Comparison of ENCODE assay signal across 14 cellular contexts in genomic region chr2:207771421-207771820, GRCh38. TPM values are rescaled to one million over a fixed set of nuclear protein-coding genes. Genes with fewer than 3 reads are reported as not detected.
DNase-seq lines count a peak whose midpoint lies in the region; ATAC-seq and TF ChIP-seq lines count a peak whose summit lies in the region.
"Had no signal": no experiment of that assay in that cellular context is flagged by ENCODE, and none has a peak within 500 bp of the region (broad histone marks: within the 10 kb centered on the region; RNA-seq: fewer than 3 reads in every experiment).

No MANE protein-coding gene starts in this region.

- 80 to 91% (median 88%) methylated on average over 14 of the region's 14 CpGs for WGBS in stomach, 5 donors
- WGBS in mesenchymal stem cell = 89% methylated on average over 12 of the region's 14 CpGs

- no peak overlapping the region for H3K27ac Mint-ChIP-seq in T-helper 17 cell
- no peak overlapping the region for H3K27ac Mint-ChIP-seq in immature natural killer cell
- no peak overlapping the region for H3K27ac Mint-ChIP-seq in activated CD4-positive, alpha-beta T cell treated with anti-CD3 and anti-CD28 coated beads, Interleukin-2, amount 10 ng/mL, durations not matched to agents 24 days and 14 days
- H3K27ac Mint-ChIP-seq in stimulated activated naive B cell treated with anti-CD40 and anti-IgM and Interleukin-4, amounts not matched to agents 10 μg/mL and 1 μg/mL and 100 μg/mL, for 72 hours = no peak overlapping the region
- H3K27ac Mint-ChIP-seq: activated CD4-positive, alpha-beta memory T cell treated with anti-CD3 and anti-CD28 coated beads for 36 hours had no signal

- H3K27me3 Mint-ChIP-seq in T-helper 17 cell (peaks cover 9% of the 10 kb centered on the region), immature natural killer cell (ENCODE audit: low read depth in 3 of 3) (peaks cover 10 to 15% (median 13%) of the 10 kb centered on the region in 3 donors)
- H3K27me3 Mint-ChIP-seq in activated CD4-positive, alpha-beta T cell treated with anti-CD3 and anti-CD28 coated beads, Interleukin-2, amount 10 ng/mL, durations not matched to agents 24 days and 14 days = peaks cover 49% of the 10 kb centered on the region
- H3K27me3 Mint-ChIP-seq in stimulated activated naive B cell treated with anti-CD40 and anti-IgM and Interleukin-4, amounts not matched to agents 10 μg/mL and 1 μg/mL and 100 μg/mL, for 72 hours = peaks cover 8 to 20% of the 10 kb centered on the region in 2 donors

- no peak overlapping the region for H3K18ac ChIP-seq in mesenchymal stem cell (ENCODE audit: low read depth in 1 of 2, low read length in 2 of 2)

- H3K36me3 ChIP-seq in H7 (replicated peaks; ENCODE audit: control insufficient read depth, insufficient read depth, low read length) = peaks cover 17% of the 10 kb centered on the region
- peaks cover 8 to 18% (median 11%) of the 10 kb centered on the region in 4 donors for H3K36me3 ChIP-seq in stomach
- H3K36me3 ChIP-seq in mesenchymal stem cell (ENCODE audit: control insufficient read depth in 1 of 2, insufficient read depth in 2 of 2, low read depth in 1 of 2, low read length in 2 of 2) = peaks cover 0 to 12% of the 10 kb centered on the region in 2 experiments

- no peak overlapping the region for H3K14ac ChIP-seq in mesenchymal stem cell (ENCODE audit: low read length in 2 of 2)

- no peak overlapping the region for H3K4me2 ChIP-seq in mesenchymal stem cell (ENCODE audit: low read length, poor library complexity, severe bottlenecking)
- H3K4me2 ChIP-seq: BLaER1 had no signal

- no peak for ATAC-seq in T-helper 17 cell
- ATAC-seq in stimulated activated naive B cell treated with anti-CD40 and anti-IgM and Interleukin-4, amounts not matched to agents 10 μg/mL and 1 μg/mL and 100 μg/mL, for 72 hours (replicated peaks) = no peak

- peaks cover 9% of the 10 kb centered on the region for H3K79me1 ChIP-seq in mesenchymal stem cell (replicated peaks; ENCODE audit: low read length, poor library complexity, severe bottlenecking)

- H3K4me1 ChIP-seq in stomach (peaks cover 18 to 48% (median 38%) of the 10 kb centered on the region in 4 donors), mesenchymal stem cell (ENCODE audit: control insufficient read depth, insufficient read depth, low read depth, low read length) (peaks cover 32% of the 10 kb centered on the region)
- H3K4me1 ChIP-seq: parathyroid adenoma had no signal

- H3K4me3 Mint-ChIP-seq in T-helper 17 cell (peak overlapping the region; percentile 94), immature natural killer cell (peak overlapping the region in 4 of 5 donors; percentile 33 to 97 (median 62))
- H3K4me3 Mint-ChIP-seq in activated CD4-positive, alpha-beta T cell treated with anti-CD3 and anti-CD28 coated beads, Interleukin-2, amount 10 ng/mL, durations not matched to agents 24 days and 14 days = no peak overlapping the region
- H3K4me3 Mint-ChIP-seq in stimulated activated naive B cell treated with anti-CD40 and anti-IgM and Interleukin-4, amounts not matched to agents 10 μg/mL and 1 μg/mL and 100 μg/mL, for 72 hours = peak overlapping the region in 1 of 2 donors; percentile 84

- no peak overlapping the region for H4K8ac ChIP-seq in mesenchymal stem cell (ENCODE audit: low read length)

- no peak overlapping the region for H2AFZ ChIP-seq in mesenchymal stem cell (ENCODE audit: low read depth, low read length)

- H3K27me3 ChIP-seq in H7 (ENCODE audit: control insufficient read depth, insufficient read depth, low read length) (no peaks in the 10 kb centered on the region), stomach (no peaks in the 10 kb centered on the region), mesenchymal stem cell (ENCODE audit: control insufficient read depth in 1 of 2, insufficient read depth in 1 of 2, low read length in 2 of 2) (peaks cover 0 to 8% of the 10 kb centered on the region in 2 experiments)

- H3K9me3 Mint-ChIP-seq in immature natural killer cell = no peaks in the 10 kb centered on the region
- no peaks in the 10 kb centered on the region for H3K9me3 Mint-ChIP-seq in activated CD4-positive, alpha-beta T cell treated with anti-CD3 and anti-CD28 coated beads, Interleukin-2, amount 10 ng/mL, durations not matched to agents 24 days and 14 days
- H3K9me3 Mint-ChIP-seq in stimulated activated naive B cell treated with anti-CD40 and anti-IgM and Interleukin-4, amounts not matched to agents 10 μg/mL and 1 μg/mL and 100 μg/mL, for 72 hours = peaks cover 3 to 8% of the 10 kb centered on the region in 2 donors
- H3K9me3 Mint-ChIP-seq: activated CD4-positive, alpha-beta memory T cell treated with anti-CD3 and anti-CD28 coated beads for 36 hours had no signal

- TF ChIP-seq CTCF in stomach (IDR thresholded peaks at IDR 0.05) = no peak

- H2BK15ac ChIP-seq in mesenchymal stem cell (ENCODE audit: low read depth, poor library complexity, severe bottlenecking) = no peak overlapping the region

- H3K4ac ChIP-seq in mesenchymal stem cell (ENCODE audit: low read depth in 1 of 2, low read length in 2 of 2) = no peak overlapping the region

- no peaks in the 10 kb centered on the region for H3K9me3 ChIP-seq in T-helper 17 cell (ENCODE audit: control insufficient read depth, low read length, poor library complexity, severe bottlenecking)
- no peaks in the 10 kb centered on the region for H3K9me3 ChIP-seq in stomach
- no peaks in the 10 kb centered on the region for H3K9me3 ChIP-seq in mesenchymal stem cell (ENCODE audit: control insufficient read depth, low read length)
- H3K9me3 ChIP-seq: BLaER1 had no signal

- intact Hi-C loops in stomach (cut with DNase I; ENCODE audit: low total_unique reads) = no loop called here
- intact Hi-C loops in activated CD4-positive, alpha-beta T cell treated with anti-CD3 and anti-CD28 coated beads, Interleukin-2, amount 10 ng/mL, durations not matched to agents 24 days and 14 days (cut with micrococcal nuclease) = loop anchor here (2.0 to 5.0 kb wide), 2 partner anchors 244 to 253 kb away; partner anchors contain the start of genes CREB1 and PLEKHM3

- TF ChIP-seq POLR2A in stomach (IDR thresholded peaks at IDR 0.05) = no peak

- no peak for DNase-seq in H7
- no peak for DNase-seq in T-helper 17 cell
- DNase-seq in immature natural killer cell = no peak
- DNase-seq in stomach = no peak
- DNase-seq in DMS 273 (lab: John Stamatoyannopoulos, UW; ENCODE audit: unreplicated experiment) = no peak
- DNase-seq in mesenchymal stem cell = no peak
- DNase-seq in activated CD4-positive, alpha-beta T cell treated with anti-CD3 and anti-CD28 coated beads, Interleukin-2, amount 10 ng/mL, durations not matched to agents 24 days and 14 days = no peak
- no peak for DNase-seq in stimulated activated naive B cell treated with anti-CD40 and anti-IgM and Interleukin-4, amounts not matched to agents 10 μg/mL and 1 μg/mL and 100 μg/mL, for 72 hours
- DNase-seq: activated effector memory CD4-positive, alpha-beta T cell treated with anti-CD3 and anti-CD28 coated beads, Interleukin-2, amount 50 U/mL, for 16 hours; mammary epithelial cell; NCI-H1417 had no signal

- H3K27ac ChIP-seq in stomach (peak overlapping the region in 3 of 5 donors; percentile 93 to 96 (median 94)), mesenchymal stem cell (ENCODE audit: low read length, poor library complexity, severe bottlenecking) (no peak overlapping the region)
- H3K27ac ChIP-seq: BLaER1, parathyroid adenoma had no signal

- H3K36me3 Mint-ChIP-seq in T-helper 17 cell (ENCODE audit: low read depth) (peaks cover 2% of the 10 kb centered on the region), immature natural killer cell (no peaks in the 10 kb centered on the region)
- H3K36me3 Mint-ChIP-seq in activated CD4-positive, alpha-beta T cell treated with anti-CD3 and anti-CD28 coated beads, Interleukin-2, amount 10 ng/mL, durations not matched to agents 24 days and 14 days (ENCODE audit: low read depth) = no peaks in the 10 kb centered on the region
- peaks cover 9 to 11% of the 10 kb centered on the region in 2 donors for H3K36me3 Mint-ChIP-seq in stimulated activated naive B cell treated with anti-CD40 and anti-IgM and Interleukin-4, amounts not matched to agents 10 μg/mL and 1 μg/mL and 100 μg/mL, for 72 hours

- H3K4me3 ChIP-seq in H7 (ENCODE audit: insufficient read depth, low read depth, low read length) = peak overlapping the region; percentile 1; the same call in 1 of the 2 replicates
- no peak overlapping the region for H3K4me3 ChIP-seq in stomach
- peak overlapping the region in 1 of 2 experiments; percentile 86 for H3K4me3 ChIP-seq in mesenchymal stem cell (ENCODE audit: insufficient read depth in 1 of 2, low read depth in 1 of 2, low read length in 2 of 2)
- H3K4me3 ChIP-seq: BLaER1 had no signal

- peaks cover 23% of the 10 kb centered on the region for H3K4me1 Mint-ChIP-seq in T-helper 17 cell
- H3K4me1 Mint-ChIP-seq in immature natural killer cell = peaks cover 31 to 40% of the 10 kb centered on the region in 2 donors
- peaks cover 25% of the 10 kb centered on the region for H3K4me1 Mint-ChIP-seq in activated CD4-positive, alpha-beta T cell treated with anti-CD3 and anti-CD28 coated beads, Interleukin-2, amount 10 ng/mL, durations not matched to agents 24 days and 14 days
- H3K4me1 Mint-ChIP-seq in stimulated activated naive B cell treated with anti-CD40 and anti-IgM and Interleukin-4, amounts not matched to agents 10 μg/mL and 1 μg/mL and 100 μg/mL, for 72 hours = peaks cover 19 to 41% of the 10 kb centered on the region in 2 donors

- H2AK5ac ChIP-seq in mesenchymal stem cell (ENCODE audit: low read length, severe bottlenecking) = no peak overlapping the region

- H3K23ac ChIP-seq in mesenchymal stem cell (ENCODE audit: low read length in 2 of 2) = no peak overlapping the region

- H2BK120ac ChIP-seq in mesenchymal stem cell (ENCODE audit: low read depth, low read length) = no peak overlapping the region

- no peak overlapping the region for H3K9ac ChIP-seq in mesenchymal stem cell (ENCODE audit: low read length)
- H3K9ac ChIP-seq: BLaER1, parathyroid adenoma had no signal

- TF ChIP-seq EP300 in stomach (IDR thresholded peaks at IDR 0.05) = no peak

- no peak overlapping the region for H4K91ac ChIP-seq in mesenchymal stem cell (ENCODE audit: low read length)

- H2BK5ac ChIP-seq in mesenchymal stem cell (ENCODE audit: low read depth, low read length, poor library complexity, severe bottlenecking) = no peak overlapping the region

- no peak overlapping the region for H2BK12ac ChIP-seq in mesenchymal stem cell (ENCODE audit: low read length in 2 of 2)

RNA-seq across cellular contexts. Expression of gene FZD5, which starts 1.7 kb away (rescaled TPM):
- total RNA-seq in H7 (2014; rRNA removed; shearing (Covaris generic)) = 102 and 171 TPM in 2 replicates
- total RNA-seq in T-helper 17 cell (under 1 TPM; 0.16 to 0.17 TPM), stomach (10 to 100 TPM; 13.4 to 62.0 (median 30.7) TPM)
- polyA plus RNA-seq in immature natural killer cell (under 1 TPM in 2 of 3 donors, not detected in 1; 0.13 to 0.43 TPM), stomach (1 to 10 TPM; 2.3 to 4.8 (median 2.7) TPM)
- 0.94 TPM for polyA plus RNA-seq in mesenchymal stem cell (2013, experiment 1 of 2)
- polyA plus RNA-seq in mesenchymal stem cell (2013, experiment 2 of 2) = 0.99 TPM
- total RNA-seq in activated CD4-positive, alpha-beta T cell treated with anti-CD3 and anti-CD28 coated beads, Interleukin-2, amount 10 ng/mL, durations not matched to agents 24 days and 14 days = 0.75 and 1.1 TPM in 2 replicates

RNA-seq across cellular contexts. Expression of gene CCNYL1, which starts 60.0 kb away (rescaled TPM):
- total RNA-seq in H7 (2014; rRNA removed; shearing (Covaris generic)) = 10.9 and 11.5 TPM in 2 replicates
- total RNA-seq in T-helper 17 cell = 10 to 100 TPM; 12.1 to 14.3 TPM
- polyA plus RNA-seq in immature natural killer cell = 1 to 10 TPM in 2 of 3 donors, under 1 TPM in 1; 0.32 to 1.6 (median 1.3) TPM
- total RNA-seq in stomach = 10 to 100 TPM; 11.1 to 29.8 (median 16.1) TPM
- polyA plus RNA-seq in stomach = 10 to 100 TPM in 2 of 3 donors, 1 to 10 TPM in 1; 4.2 to 11.3 (median 10.2) TPM
- polyA plus RNA-seq in mesenchymal stem cell (2013, experiment 1 of 2) = 13.9 TPM
- polyA plus RNA-seq in mesenchymal stem cell (2013, experiment 2 of 2) = 14.8 TPM
- total RNA-seq in activated CD4-positive, alpha-beta T cell treated with anti-CD3 and anti-CD28 coated beads, Interleukin-2, amount 10 ng/mL, durations not matched to agents 24 days and 14 days = 6.1 and 8.7 TPM in 2 replicates
